Comparison of ENCODE assay signal across 24 cellular contexts in the genomic region with DNA sequence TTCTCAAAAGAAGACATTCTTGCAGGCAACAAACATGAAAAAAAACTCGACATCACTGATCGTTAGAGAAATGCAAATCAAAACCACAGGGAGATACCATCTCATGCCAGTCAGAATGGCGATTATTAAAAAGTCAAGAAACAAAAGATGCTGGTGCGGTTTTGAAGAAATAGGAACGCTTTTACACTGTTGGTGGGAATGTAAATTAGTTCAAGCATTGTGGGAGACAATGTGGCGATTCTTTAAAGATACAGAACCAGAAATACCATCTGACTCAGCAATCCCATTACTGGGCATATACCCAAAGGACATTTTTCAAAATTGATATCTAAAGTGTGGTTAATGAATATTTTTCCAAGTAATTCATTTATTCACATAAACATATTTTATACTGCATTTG.
"Had no signal": no experiment of that assay in that cellular context is flagged by ENCODE, and none has a peak within 500 bp of the region (broad histone marks: within the 10 kb centered on the region; RNA-seq: fewer than 3 reads in every experiment).

No MANE protein-coding gene starts in this region.

- H3K9me3 Mint-ChIP-seq: type B pancreatic cell had no signal

- H3K4me3 ChIP-seq: left ventricle myocardium inferior, lung, mucosa of descending colon, ovary, right atrium auricular region, right lobe of liver, smooth muscle cell, tibial nerve, uterus had no signal

- H3K9me3 ChIP-seq: left ventricle myocardium inferior, mucosa of descending colon, ovary, right atrium auricular region, right lobe of liver, tibial nerve, uterus had no signal

- DNase-seq: islet precursor cell; left ventricle myocardium inferior; midbrain; mucosa of descending colon; naive thymus-derived CD4-positive, alpha-beta T cell; ovary; right lobe of liver; stimulated activated CD4-positive, alpha-beta T cell treated with anti-CD3 and anti-CD28 coated beads, Interleukin-1b, Interleukin-23, amount 100 ng/mL, for 48 hours; stimulated activated CD4-positive, alpha-beta T cell treated with anti-CD3 and anti-CD28 coated beads, Interleukin-2, amount 100 ng/mL, for 48 hours; stimulated activated CD4-positive, alpha-beta T cell treated with anti-CD3 and anti-CD28 coated beads, Interleukin-4, amount 100 ng/mL, for 4 hours; stimulated activated CD8-positive, alpha-beta memory T cell treated with anti-CD3 and anti-CD28 coated beads, Interleukin-4, amount 100 ng/mL, for 48 hours; stimulated activated naive CD4-positive, alpha-beta T cell treated with Interleukin-2 at 50 U/mL for 16 hours; stimulated activated naive CD8-positive, alpha-beta T cell treated with anti-CD3 and anti-CD28 coated beads, Interleukin-15, amount 100 ng/mL, for 72 hours; substantia nigra; uterus had no signal

- H3K4me2 ChIP-seq: smooth muscle cell had no signal

- H3K27ac Mint-ChIP-seq: memory B cell; naive thymus-derived CD4-positive, alpha-beta T cell; natural killer cell treated with Interleukin-12 subunit alpha and Interleukin-12 subunit beta and Interleukin-15 and Interleukin-18, amount 100 ng/mL, for 72 hours; progenitor cell of endocrine pancreas; stimulated activated memory B cell treated with anti-CD40 and anti-IgM and Interleukin-4, amounts not matched to agents 10 μg/mL and 1 μg/mL and 100 μg/mL, for 72 hours; stimulated activated naive CD8-positive, alpha-beta T cell treated with anti-CD3 and anti-CD28 coated beads, Interleukin-15, amount 100 ng/mL, for 72 hours; type B pancreatic cell had no signal

- H3K27ac ChIP-seq: left ventricle myocardium inferior, ovary, right atrium auricular region, right lobe of liver, tibial nerve, uterus had no signal

- H3K36me3 Mint-ChIP-seq: memory B cell; naive thymus-derived CD4-positive, alpha-beta T cell; natural killer cell treated with Interleukin-12 subunit alpha and Interleukin-12 subunit beta and Interleukin-15 and Interleukin-18, amount 100 ng/mL, for 72 hours; stimulated activated memory B cell treated with anti-CD40 and anti-IgM and Interleukin-4, amounts not matched to agents 10 μg/mL and 1 μg/mL and 100 μg/mL, for 72 hours; type B pancreatic cell had no signal

- H3K4me1 Mint-ChIP-seq: memory B cell; naive thymus-derived CD4-positive, alpha-beta T cell; stimulated activated memory B cell treated with anti-CD40 and anti-IgM and Interleukin-4, amounts not matched to agents 10 μg/mL and 1 μg/mL and 100 μg/mL, for 72 hours; stimulated activated naive CD8-positive, alpha-beta T cell treated with anti-CD3 and anti-CD28 coated beads, Interleukin-15, amount 100 ng/mL, for 72 hours had no signal

- H3K27me3 ChIP-seq: ovary, right atrium auricular region, right lobe of liver, tibial nerve, uterus had no signal

- ATAC-seq: mucosa of descending colon; naive thymus-derived CD4-positive, alpha-beta T cell; natural killer cell treated with Interleukin-12 subunit alpha and Interleukin-12 subunit beta and Interleukin-15 and Interleukin-18, amount 100 ng/mL, for 72 hours; right lobe of liver; stimulated activated memory B cell treated with anti-CD40 and anti-IgM and Interleukin-4, amounts not matched to agents 10 μg/mL and 1 μg/mL and 100 μg/mL, for 72 hours; stimulated activated naive CD8-positive, alpha-beta T cell treated with anti-CD3 and anti-CD28 coated beads, Interleukin-15, amount 100 ng/mL, for 72 hours had no signal

- H3K4me1 ChIP-seq: left ventricle myocardium inferior, right atrium auricular region, right lobe of liver, uterus had no signal

- H3K27me3 Mint-ChIP-seq: memory B cell; naive thymus-derived CD4-positive, alpha-beta T cell; natural killer cell treated with Interleukin-12 subunit alpha and Interleukin-12 subunit beta and Interleukin-15 and Interleukin-18, amount 100 ng/mL, for 72 hours; progenitor cell of endocrine pancreas; stimulated activated memory B cell treated with anti-CD40 and anti-IgM and Interleukin-4, amounts not matched to agents 10 μg/mL and 1 μg/mL and 100 μg/mL, for 72 hours; stimulated activated naive CD8-positive, alpha-beta T cell treated with anti-CD3 and anti-CD28 coated beads, Interleukin-15, amount 100 ng/mL, for 72 hours; type B pancreatic cell had no signal

- H3K4me3 Mint-ChIP-seq: memory B cell; naive thymus-derived CD4-positive, alpha-beta T cell; natural killer cell treated with Interleukin-12 subunit alpha and Interleukin-12 subunit beta and Interleukin-15 and Interleukin-18, amount 100 ng/mL, for 72 hours; stimulated activated memory B cell treated with anti-CD40 and anti-IgM and Interleukin-4, amounts not matched to agents 10 μg/mL and 1 μg/mL and 100 μg/mL, for 72 hours; stimulated activated naive CD8-positive, alpha-beta T cell treated with anti-CD3 and anti-CD28 coated beads, Interleukin-15, amount 100 ng/mL, for 72 hours; type B pancreatic cell had no signal

- H3K36me3 ChIP-seq: left ventricle myocardium inferior, ovary, right atrium auricular region, right lobe of liver, tibial nerve, uterus had no signal
